ENCODE assay signal across 1 cellular context in the genomic region with DNA sequence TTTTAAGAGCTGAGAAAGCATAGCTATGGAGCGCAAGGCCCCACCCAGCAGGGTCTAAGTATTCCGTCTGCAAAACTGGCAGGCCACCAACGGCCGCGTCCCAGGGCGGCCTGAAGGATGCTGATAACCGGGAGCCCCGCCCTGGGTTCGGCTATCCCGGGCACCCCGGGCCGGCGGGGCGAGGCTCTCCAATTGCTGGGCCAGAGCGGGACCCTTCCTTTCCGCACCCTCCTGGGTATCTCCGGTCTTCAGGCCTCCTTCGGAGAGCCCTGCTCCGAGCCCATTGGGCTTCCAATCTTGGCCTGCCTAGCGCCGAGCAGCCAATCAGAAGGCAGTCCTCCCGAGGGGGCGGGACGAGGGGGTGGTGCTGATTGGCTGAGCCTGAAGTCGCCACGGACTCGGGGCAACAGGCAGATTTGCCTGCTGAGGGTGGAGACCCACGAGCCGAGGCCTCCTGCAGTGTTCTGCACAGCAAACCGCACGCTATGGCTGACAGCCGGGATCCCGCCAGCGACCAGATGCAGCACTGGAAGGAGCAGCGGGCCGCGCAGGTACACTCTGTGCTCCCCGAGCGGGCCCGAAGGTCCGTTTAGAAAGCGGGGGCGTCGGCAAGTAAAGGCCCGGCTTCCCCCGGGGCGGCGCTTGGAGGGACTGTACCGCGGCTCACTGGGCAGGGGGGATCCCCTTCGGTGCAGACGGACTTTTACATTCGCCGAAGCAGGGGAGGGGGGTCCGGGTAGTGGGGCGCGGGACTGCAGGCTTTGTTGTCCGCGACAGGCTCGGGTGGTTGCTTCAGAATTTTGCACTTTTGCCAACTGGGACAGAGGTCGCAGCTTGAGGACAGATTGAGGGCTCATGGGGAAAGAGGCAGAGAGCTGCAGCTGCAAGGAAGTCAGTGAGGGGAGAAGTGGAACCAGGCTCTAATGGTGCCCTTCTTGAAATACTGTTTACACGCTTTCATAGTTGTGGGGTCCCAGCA.
TF ChIP-seq lines count a peak whose summit lies in the region.

Gene CAT (plus strand): TSS at position 406 of the 979 bp plus-strand sequence. CDS start 80 bp downstream, at position 486.

TF ChIP-seq in K562, 482 proteins besides CTCF, POLR2A, EP300 and RAD21 (continued from another document and continues in another):
- TF ChIP-seq SP1 (CRISPR knock-in tag; IDR thresholded peaks at IDR 0.05) (peak; percentile 79; the same call in 1 of the 2 replicates), ELF2 (CRISPR knock-in tag; IDR thresholded peaks at IDR 0.05) (no peak), CREB5 (CRISPR knock-in tag; IDR thresholded peaks at IDR 0.05) (no peak), KDM5B (IDR thresholded peaks at IDR 0.05; ENCODE audit: insufficient replicate concordance, low read depth, low read length) (peak; percentile 89), SNIP1 (IDR thresholded peaks at IDR 0.05; ENCODE audit: low read depth) (no peak), ZKSCAN3 (CRISPR knock-in tag; IDR thresholded peaks at IDR 0.05) (no peak), NR4A1 (CRISPR knock-in tag; IDR thresholded peaks at IDR 0.05) (no peak), NR4A1 (tag; IDR thresholded peaks at IDR 0.05) (no peak), HDGF (IDR thresholded peaks at IDR 0.05) (no peak), MCM2 (IDR thresholded peaks at IDR 0.05; ENCODE audit: low read depth) (no peak), TAF9B (IDR thresholded peaks at IDR 0.05; ENCODE audit: partially characterized antibody) (peak; percentile 66), MEIS2 (IDR thresholded peaks at IDR 0.05; ENCODE audit: partially characterized antibody) (peak; percentile 40), ESRRA (IDR thresholded peaks at IDR 0.05; ENCODE audit: borderline replicate concordance, low read depth) (peak; percentile 54), TRIM25 (IDR thresholded peaks at IDR 0.05; ENCODE audit: borderline replicate concordance) (no peak), ZNF778 (CRISPR knock-in tag; IDR thresholded peaks at IDR 0.05) (no peak), POLR3A (IDR thresholded peaks at IDR 0.05; ENCODE audit: borderline replicate concordance, extremely low read depth, insufficient read depth, insufficient read length) (no peak), SRSF1 (IDR thresholded peaks at IDR 0.05; ENCODE audit: low read depth, low read length) (no peak), BCL6 (CRISPR knock-in tag; IDR thresholded peaks at IDR 0.05) (no peak), HIVEP1 (CRISPR knock-in tag; IDR thresholded peaks at IDR 0.05) (no peak), CBFB (CRISPR knock-in tag; IDR thresholded peaks at IDR 0.05) (0 out of 2 replicates have a peak, but pooled peaks have one; percentile 76), POLR2AphosphoS5 (IDR thresholded peaks at IDR 0.05; ENCODE audit: control insufficient read depth, insufficient read depth, low read depth, low read length) (peak; percentile 83), ZNF785 (CRISPR knock-in tag; IDR thresholded peaks at IDR 0.05) (no peak), ZFPM2 (CRISPR knock-in tag; IDR thresholded peaks at IDR 0.05) (no peak), MTF1 (CRISPR knock-in tag; IDR thresholded peaks at IDR 0.05; ENCODE audit: borderline replicate concordance) (no peak), HES1 (IDR thresholded peaks at IDR 0.05; ENCODE audit: low read depth) (no peak), BRF2 (IDR thresholded peaks at IDR 0.05; ENCODE audit: borderline replicate concordance, insufficient read depth, insufficient read length) (no peak), NFIX (CRISPR knock-in tag; IDR thresholded peaks at IDR 0.05; ENCODE audit: low read depth) (no peak), EZH2 (IDR thresholded peaks at IDR 0.05; ENCODE audit: borderline replicate concordance, low read depth, low read length) (no peak), RBM25 (IDR thresholded peaks at IDR 0.05; ENCODE audit: low read depth, low read length, severe bottlenecking) (peak; percentile 88), FIP1L1 (IDR thresholded peaks at IDR 0.05; ENCODE audit: low read depth, low read length, poor library complexity, severe bottlenecking) (no peak), ZBTB11 (CRISPR knock-in tag; IDR thresholded peaks at IDR 0.05) (peak in 1 of 3 experiments; percentile 71; a peak in 2 of 6 replicates), FOXK1 (CRISPR knock-in tag; IDR thresholded peaks at IDR 0.05; ENCODE audit: borderline replicate concordance) (peak; percentile 84; the same call in 1 of the 2 replicates), PHF8 (IDR thresholded peaks at IDR 0.05; ENCODE audit: borderline replicate concordance, low read length) (peak; percentile 93), ZNF3 (CRISPR knock-in tag; IDR thresholded peaks at IDR 0.05) (no peak), CBX2 (IDR thresholded peaks at IDR 0.05; ENCODE audit: insufficient read depth, low read length, poor library complexity, severe bottlenecking) (no peak), CEBPB (tag; IDR thresholded peaks at IDR 0.05) (peak; percentile 67)
- TF ChIP-seq, protein P1, sequence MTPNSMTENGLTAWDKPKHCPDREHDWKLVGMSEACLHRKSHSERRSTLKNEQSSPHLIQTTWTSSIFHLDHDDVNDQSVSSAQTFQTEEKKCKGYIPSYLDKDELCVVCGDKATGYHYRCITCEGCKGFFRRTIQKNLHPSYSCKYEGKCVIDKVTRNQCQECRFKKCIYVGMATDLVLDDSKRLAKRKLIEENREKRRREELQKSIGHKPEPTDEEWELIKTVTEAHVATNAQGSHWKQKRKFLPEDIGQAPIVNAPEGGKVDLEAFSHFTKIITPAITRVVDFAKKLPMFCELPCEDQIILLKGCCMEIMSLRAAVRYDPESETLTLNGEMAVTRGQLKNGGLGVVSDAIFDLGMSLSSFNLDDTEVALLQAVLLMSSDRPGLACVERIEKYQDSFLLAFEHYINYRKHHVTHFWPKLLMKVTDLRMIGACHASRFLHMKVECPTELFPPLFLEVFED (CRISPR knock-in tag; conservative IDR thresholded peaks at IDR 0.05): no peak
- TF ChIP-seq, protein P2, sequence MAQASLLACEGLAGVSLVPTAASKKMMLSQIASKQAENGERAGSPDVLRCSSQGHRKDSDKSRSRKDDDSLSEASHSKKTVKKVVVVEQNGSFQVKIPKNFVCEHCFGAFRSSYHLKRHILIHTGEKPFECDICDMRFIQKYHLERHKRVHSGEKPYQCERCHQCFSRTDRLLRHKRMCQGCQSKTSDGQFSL (CRISPR knock-in tag; IDR thresholded peaks at IDR 0.05): no peak; the same call in 1 of the 2 replicates
- TF ChIP-seq, protein P2 (tag; IDR thresholded peaks at IDR 0.05): no peak
- TF ChIP-seq, protein P3, sequence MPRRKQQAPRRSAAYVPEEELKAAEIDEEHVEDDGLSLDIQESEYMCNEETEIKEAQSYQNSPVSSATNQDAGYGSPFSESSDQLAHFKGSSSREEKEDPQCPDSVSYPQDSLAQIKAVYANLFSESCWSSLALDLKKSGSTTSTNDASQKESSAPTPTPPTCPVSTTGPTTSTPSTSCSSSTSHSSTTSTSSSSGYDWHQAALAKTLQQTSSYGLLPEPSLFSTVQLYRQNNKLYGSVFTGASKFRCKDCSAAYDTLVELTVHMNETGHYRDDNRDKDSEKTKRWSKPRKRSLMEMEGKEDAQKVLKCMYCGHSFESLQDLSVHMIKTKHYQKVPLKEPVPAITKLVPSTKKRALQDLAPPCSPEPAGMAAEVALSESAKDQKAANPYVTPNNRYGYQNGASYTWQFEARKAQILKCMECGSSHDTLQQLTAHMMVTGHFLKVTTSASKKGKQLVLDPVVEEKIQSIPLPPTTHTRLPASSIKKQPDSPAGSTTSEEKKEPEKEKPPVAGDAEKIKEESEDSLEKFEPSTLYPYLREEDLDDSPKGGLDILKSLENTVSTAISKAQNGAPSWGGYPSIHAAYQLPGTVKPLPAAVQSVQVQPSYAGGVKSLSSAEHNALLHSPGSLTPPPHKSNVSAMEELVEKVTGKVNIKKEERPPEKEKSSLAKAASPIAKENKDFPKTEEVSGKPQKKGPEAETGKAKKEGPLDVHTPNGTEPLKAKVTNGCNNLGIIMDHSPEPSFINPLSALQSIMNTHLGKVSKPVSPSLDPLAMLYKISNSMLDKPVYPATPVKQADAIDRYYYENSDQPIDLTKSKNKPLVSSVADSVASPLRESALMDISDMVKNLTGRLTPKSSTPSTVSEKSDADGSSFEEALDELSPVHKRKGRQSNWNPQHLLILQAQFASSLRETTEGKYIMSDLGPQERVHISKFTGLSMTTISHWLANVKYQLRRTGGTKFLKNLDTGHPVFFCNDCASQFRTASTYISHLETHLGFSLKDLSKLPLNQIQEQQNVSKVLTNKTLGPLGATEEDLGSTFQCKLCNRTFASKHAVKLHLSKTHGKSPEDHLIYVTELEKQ (CRISPR knock-in tag; IDR thresholded peaks at IDR 0.05): no peak
- TF ChIP-seq, protein P4, sequence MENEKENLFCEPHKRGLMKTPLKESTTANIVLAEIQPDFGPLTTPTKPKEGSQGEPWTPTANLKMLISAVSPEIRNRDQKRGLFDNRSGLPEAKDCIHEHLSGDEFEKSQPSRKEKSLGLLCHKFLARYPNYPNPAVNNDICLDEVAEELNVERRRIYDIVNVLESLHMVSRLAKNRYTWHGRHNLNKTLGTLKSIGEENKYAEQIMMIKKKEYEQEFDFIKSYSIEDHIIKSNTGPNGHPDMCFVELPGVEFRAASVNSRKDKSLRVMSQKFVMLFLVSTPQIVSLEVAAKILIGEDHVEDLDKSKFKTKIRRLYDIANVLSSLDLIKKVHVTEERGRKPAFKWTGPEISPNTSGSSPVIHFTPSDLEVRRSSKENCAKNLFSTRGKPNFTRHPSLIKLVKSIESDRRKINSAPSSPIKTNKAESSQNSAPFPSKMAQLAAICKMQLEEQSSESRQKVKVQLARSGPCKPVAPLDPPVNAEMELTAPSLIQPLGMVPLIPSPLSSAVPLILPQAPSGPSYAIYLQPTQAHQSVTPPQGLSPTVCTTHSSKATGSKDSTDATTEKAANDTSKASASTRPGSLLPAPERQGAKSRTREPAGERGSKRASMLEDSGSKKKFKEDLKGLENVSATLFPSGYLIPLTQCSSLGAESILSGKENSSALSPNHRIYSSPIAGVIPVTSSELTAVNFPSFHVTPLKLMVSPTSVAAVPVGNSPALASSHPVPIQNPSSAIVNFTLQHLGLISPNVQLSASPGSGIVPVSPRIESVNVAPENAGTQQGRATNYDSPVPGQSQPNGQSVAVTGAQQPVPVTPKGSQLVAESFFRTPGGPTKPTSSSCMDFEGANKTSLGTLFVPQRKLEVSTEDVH (IDR thresholded peaks at IDR 0.05; ENCODE audit: low read depth, partially characterized antibody): no peak
